ENCODE assay signal across 19 cellular contexts in the genomic region with DNA sequence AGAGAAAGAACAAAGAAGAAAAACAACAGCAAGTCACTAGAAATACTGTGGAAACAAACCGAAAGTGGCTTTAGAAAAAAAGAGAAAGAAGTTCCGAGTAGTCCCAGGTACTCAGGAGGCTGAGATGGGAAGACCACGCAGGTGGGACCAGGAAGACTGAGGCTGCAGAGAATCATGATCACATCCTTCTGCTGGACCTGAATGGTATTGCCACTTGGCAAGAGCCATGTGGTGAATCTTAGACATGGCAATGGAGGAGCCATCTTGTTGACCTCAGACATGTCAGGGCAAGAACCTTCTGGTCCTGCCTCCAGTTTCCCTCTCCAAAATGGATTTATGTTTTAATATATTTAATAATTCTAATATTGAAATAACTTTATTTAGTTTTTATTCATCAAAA. TPM values are rescaled to one million over a fixed set of nuclear protein-coding genes. Genes with fewer than 3 reads are reported as not detected.
DNase-seq lines count a peak whose midpoint lies in the region; ATAC-seq and TF ChIP-seq lines count a peak whose summit lies in the region.
"Had no signal": no experiment of that assay in that cellular context is flagged by ENCODE, and none has a peak within 500 bp of the region (broad histone marks: within the 10 kb centered on the region; RNA-seq: fewer than 3 reads in every experiment).

No MANE protein-coding gene starts in this region.

- no peak overlapping the region for H4K8ac ChIP-seq in neuronal stem cell (ENCODE audit: low read depth, low read length)

- H2BK12ac ChIP-seq in neuronal stem cell (ENCODE audit: low read length): no peak overlapping the region

- H4K91ac ChIP-seq in neuronal stem cell (ENCODE audit: low read depth, low read length, poor library complexity): no peak overlapping the region

- WGBS in iPS DF 6.9 (ENCODE audit: insufficient coverage, insufficient read length): no CpG with 5 or more reads among the region's 3 CpGs
- WGBS in neuronal stem cell (ENCODE audit: extremely low coverage in 2 of 2, insufficient read length in 2 of 2, insufficient replicate concordance in 1 of 2), 2 donors: no CpG with 5 or more reads among the region's 3 CpGs

- no peak overlapping the region for H2AFZ ChIP-seq in neuronal stem cell (ENCODE audit: low read length)

- peak; percentile 14 for DNase-seq in NCI-H82 (lab: John Stamatoyannopoulos, UW)
- DNase-seq in NCI-H82 treated with DMSO at 0.1 percent for 48 hours (lab: John Stamatoyannopoulos, UW; ENCODE audit: unreplicated experiment): no peak
- peak; percentile 17 for DNase-seq in RPMI8226
- DNase-seq in iPS DF 6.9 (ENCODE audit: low read depth, low spot score): peak; percentile 9
- no peak for DNase-seq in neuronal stem cell (ENCODE audit: low spot score)
- DNase-seq: DND-41, GOT3, HCEC 1CT, KG1, NCI-H1105, NCI-H146, NCI-H2029, NCI-H446, NCI-H526 treated with DMSO at 0.1 percent for 48 hours, Right ventricle myocardium superior, T-helper 2 cell had no signal

- H3K4ac ChIP-seq in neuronal stem cell (ENCODE audit: low read length): no peak overlapping the region

- no peaks in the 10 kb centered on the region for H3K4me1 ChIP-seq in iPS DF 6.9 (ENCODE audit: control insufficient read depth, insufficient read depth, low read length)
- H3K4me1 ChIP-seq in neuronal stem cell (ENCODE audit: control insufficient read depth in 2 of 2, insufficient read depth in 1 of 2, low read depth in 1 of 2, low read length in 2 of 2): no peaks in the 10 kb centered on the region

- H2BK15ac ChIP-seq in neuronal stem cell (ENCODE audit: low read length): no peak overlapping the region

- TF ChIP-seq CTCF in GM12873 (IDR thresholded peaks at IDR 0.05; ENCODE audit: insufficient read depth, low read depth, low read length, missing control alignments): peak; percentile 16

- H3K4me2 ChIP-seq in neuronal stem cell (ENCODE audit: insufficient read depth, low read length, poor library complexity, severe bottlenecking): no peak overlapping the region

- H3K9me3 ChIP-seq in iPS DF 6.9 (ENCODE audit: control insufficient read depth, insufficient read depth, low read length) (peaks cover 1% of the 10 kb centered on the region; the same call in 1 of the 2 replicates), neuronal stem cell (replicated peaks in 1 of 2; ENCODE audit: control insufficient read depth in 2 of 2, insufficient read depth in 1 of 2, low read depth in 1 of 2, low read length in 2 of 2) (peaks cover 3 to 5% of the 10 kb centered on the region in 2 donors)

- H3K27ac ChIP-seq in iPS DF 6.9 (ENCODE audit: low read length): no peak overlapping the region
- no peak overlapping the region for H3K27ac ChIP-seq in neuronal stem cell (replicated peaks; ENCODE audit: low read length)

- H2AK5ac ChIP-seq in neuronal stem cell (ENCODE audit: low read depth, low read length): no peak overlapping the region

- H2BK5ac ChIP-seq in neuronal stem cell (ENCODE audit: low read length): no peak overlapping the region

- no peak overlapping the region for H3K9ac ChIP-seq in neuronal stem cell (ENCODE audit: low read depth, low read length, poor library complexity)

- H3K27me3 ChIP-seq in iPS DF 6.9 (ENCODE audit: control insufficient read depth, insufficient read depth, low read length) (no peaks in the 10 kb centered on the region), neuronal stem cell (ENCODE audit: control insufficient read depth in 3 of 3, insufficient read depth in 3 of 3, low read depth in 1 of 3, low read length in 3 of 3) (no peaks in the 10 kb centered on the region)

- H3K79me1 ChIP-seq in neuronal stem cell (ENCODE audit: low read depth, low read length): no peaks in the 10 kb centered on the region

- H3K23ac ChIP-seq in neuronal stem cell (ENCODE audit: low read depth, low read length, poor library complexity): no peak overlapping the region

- no peak overlapping the region for H3K18ac ChIP-seq in neuronal stem cell (ENCODE audit: low read length)

- no peak for ATAC-seq in HG02588 (IDR thresholded peaks at IDR 0.05; ENCODE audit: unreplicated experiment)
- no peak for ATAC-seq in HG02973 (IDR thresholded peaks at IDR 0.05; ENCODE audit: unreplicated experiment)

- H2BK120ac ChIP-seq in neuronal stem cell (ENCODE audit: low read depth, low read length): no peak overlapping the region

- H3K36me3 ChIP-seq in iPS DF 6.9 (ENCODE audit: control insufficient read depth, insufficient read depth, low read length) (no peaks in the 10 kb centered on the region), neuronal stem cell (replicated peaks in 1 of 2; ENCODE audit: control insufficient read depth in 2 of 2, insufficient read depth in 2 of 2, low read length in 2 of 2) (no peaks in the 10 kb centered on the region)

- no peak overlapping the region for H3K4me3 ChIP-seq in iPS DF 6.9 (ENCODE audit: low read length)
- no peak overlapping the region for H3K4me3 ChIP-seq in neuronal stem cell (ENCODE audit: low read length in 2 of 2)

- H3K14ac ChIP-seq in neuronal stem cell (ENCODE audit: low read length): no peak overlapping the region

RNA-seq across cellular contexts. Expression of a gene that starts 37.4 kb away (rescaled TPM):
- polyA plus RNA-seq in neuronal stem cell (2013, experiment 1 of 2): 21.9 TPM
- 23.2 TPM for polyA plus RNA-seq in neuronal stem cell (2013, experiment 2 of 2)

Comparison
In these comparisons a context has a peak if more than half of its experiments do, and no peak if none do; other contexts are left out.
1. DNase-seq: peak in NCI-H82 (single experiment), RPMI8226 (single experiment) and iPS DF 6.9 (single experiment); none in NCI-H82 treated with DMSO at 0.1 percent for 48 hours (single experiment) and neuronal stem cell (single experiment).